In the genomic region with DNA sequence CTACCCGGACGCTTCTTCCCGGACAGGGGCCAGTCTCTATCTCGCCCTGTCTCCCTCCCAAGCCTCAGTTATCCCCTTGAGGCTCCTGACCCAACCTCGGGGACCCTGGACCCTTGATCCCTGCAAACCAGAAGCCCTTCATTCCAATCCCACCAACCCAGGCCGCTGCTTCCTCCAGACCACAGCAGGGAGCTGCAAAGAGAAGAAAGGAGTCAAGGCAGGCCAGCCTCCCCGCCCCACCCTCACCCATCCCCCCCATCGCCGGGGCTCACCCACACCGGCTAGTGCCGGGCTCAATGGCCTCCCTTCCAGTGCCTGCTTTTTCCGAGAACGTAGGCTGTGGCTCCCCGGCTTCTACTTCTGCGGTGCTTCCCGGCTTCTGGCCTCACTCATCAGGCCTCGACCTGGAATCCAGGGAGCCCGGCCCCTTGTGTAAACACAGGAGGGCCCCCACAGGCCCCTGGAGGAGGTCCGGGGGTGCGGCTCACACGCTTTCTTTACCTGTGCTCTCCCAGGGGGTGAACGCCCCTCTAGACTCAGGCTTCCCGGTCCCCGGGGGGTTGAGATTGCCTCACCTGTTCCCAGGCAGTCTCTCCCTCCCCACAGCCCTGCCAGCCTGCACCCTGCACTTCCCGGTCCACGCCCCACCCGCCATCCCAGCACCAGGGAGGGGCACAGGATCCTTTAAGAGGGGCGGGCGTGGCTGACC, we compare ENCODE assay signal across 8 cellular contexts. TPM values are rescaled to one million over a fixed set of nuclear protein-coding genes. Genes with fewer than 3 reads are reported as not detected.
DNase-seq lines count a peak whose midpoint lies in the region; ATAC-seq, FAIRE-seq and TF ChIP-seq lines count a peak whose summit lies in the region.

Gene FAM83E, minus strand, starts transcription at position 641 of the 709 bp plus-strand sequence. CDS start 1,704 bp downstream, outside the sequence.

- peak within 1 kb of the TSS; percentile 35 for H3K56ac ChIP-seq in H1 (replicated peaks; ENCODE audit: insufficient read length, low read depth, low read length)

- no peak within 1 kb of the TSS for H3K23ac ChIP-seq in H1 (ENCODE audit: insufficient read length)

- WGBS in H1 (ENCODE audit: extremely low coverage in 1 of 2, insufficient coverage in 1 of 2, insufficient read length in 1 of 2, insufficient replicate concordance in 2 of 2, low coverage in 1 of 2, low lambda C conversion rate in 2 of 2, missing lambda C conversion rate in 1 of 2), 2 experiments = 21% methylated on average over 28 of the region's 29 CpGs; no CpG with 5 or more reads in 1 of the 2 experiments

- peak within 1 kb of the TSS; percentile 68 for H4K91ac ChIP-seq in H1 (replicated peaks; ENCODE audit: insufficient read length, low read length)

- peak within 1 kb of the TSS; percentile 58 for H4K5ac ChIP-seq in H1 (ENCODE audit: insufficient read length, low read depth, low read length)

- peaks cover 25 to 39% of the 10 kb centered on the region in 2 experiments for H4K20me1 ChIP-seq in H1 (replicated peaks in 1 of 2; ENCODE audit: control insufficient read depth in 1 of 2, insufficient read depth in 2 of 2, low read length in 2 of 2)

- no peaks in the 10 kb centered on the region for H3K27me3 ChIP-seq in H1 (replicated peaks in 1 of 4; ENCODE audit: control insufficient read depth in 3 of 4, extremely low read depth in 1 of 4, insufficient read depth in 3 of 4, low read length in 3 of 4)
- H3K27me3 ChIP-seq in skeletal muscle tissue (ENCODE audit: control insufficient read depth in 3 of 3, insufficient read depth in 3 of 3, low read length in 3 of 3) = no peaks in the 10 kb centered on the region
- no peaks in the 10 kb centered on the region for H3K27me3 ChIP-seq in brain microvascular endothelial cell (replicated peaks)

- TF ChIP-seq CTCF in H1 (IDR thresholded peaks at IDR 0.05; ENCODE audit: control extremely low read depth in 1 of 3, insufficient read depth in 1 of 3, low read depth in 1 of 3, low read length in 3 of 3) (no peak), brain microvascular endothelial cell (IDR thresholded peaks at IDR 0.05; ENCODE audit: low read depth, low read length, missing control alignments) (no peak)

- no peak within 1 kb of the TSS for H3K4ac ChIP-seq in H1 (replicated peaks; ENCODE audit: insufficient read length, low read depth, low read length)

- peak; percentile 31 for DNase-seq in NCI-H345 (lab: John Stamatoyannopoulos, UW)
- no peak for DNase-seq in NCI-H345 treated with DMSO at 0.1 percent for 48 hours (lab: John Stamatoyannopoulos, UW; ENCODE audit: unreplicated experiment)
- peak; percentile 93 for DNase-seq in NCI-H510A (lab: John Stamatoyannopoulos, UW)
- peak in 1 of 2 experiments; percentile 86 for DNase-seq in H1 (ENCODE audit: low read depth in 1 of 2, low spot score in 2 of 2)
- no peak for DNase-seq in activated CD4-positive, CD25-positive, alpha-beta regulatory T cell treated with anti-CD3 and anti-CD28 coated beads, Interleukin-2, amount 50 U/mL, for 72 hours
- no peak for DNase-seq in brain microvascular endothelial cell

- H3K79me1 ChIP-seq in H1 (ENCODE audit: low read depth, low read length) = peaks cover 4% of the 10 kb centered on the region; the same call in 1 of the 2 replicates

- CTCF ChIA-PET in H1 (lab: Charles Lee; ENCODE audit: partially characterized antibody) = interaction anchor here (0.6 to 7.2 kb wide), 4 partner anchors 8 to 232 kb away, joined by 3 to 37 read pairs (median 5); partner anchors contain the start of gene SPACA4

- H2BK5ac ChIP-seq in H1 (ENCODE audit: low read depth, low read length) = peak within 1 kb of the TSS; percentile 88

- H2BK12ac ChIP-seq in H1 (ENCODE audit: low read depth, low read length) = peak within 1 kb of the TSS; percentile 90; the same call in 1 of the 2 replicates

- peak within 1 kb of the TSS; percentile 86 for H4K8ac ChIP-seq in H1 (ENCODE audit: extremely low read depth, insufficient read depth, low read length)

- peak in 1 of 2 experiments; percentile 0; a peak in 1 of 4 replicates for TF ChIP-seq RAD21 in H1 (IDR thresholded peaks at IDR 0.05 in 1 of 2, conservative IDR thresholded peaks at IDR 0.05 in 1 of 2; ENCODE audit: low read depth in 2 of 2, low read length in 2 of 2)

- H2AFZ ChIP-seq in H1 (ENCODE audit: low read length) = no peak within 1 kb of the TSS

- peaks cover 17 to 32% (median 21%) of the 10 kb centered on the region in 4 experiments for H3K36me3 ChIP-seq in H1 (ENCODE audit: control insufficient read depth in 2 of 4, insufficient read depth in 4 of 4, low read length in 3 of 4)
- peaks cover 22 to 30% (median 29%) of the 10 kb centered on the region in 3 donors for H3K36me3 ChIP-seq in skeletal muscle tissue (ENCODE audit: control insufficient read depth in 3 of 3, insufficient read depth in 3 of 3, low read length in 3 of 3)
- peaks cover 32% of the 10 kb centered on the region for H3K36me3 ChIP-seq in brain microvascular endothelial cell (replicated peaks)

- no peak within 1 kb of the TSS for H2BK15ac ChIP-seq in H1 (ENCODE audit: low read length)

- POLR2A ChIA-PET in H1 (lab: Charles Lee; ENCODE audit: partially characterized antibody) = interaction anchor here (0.5 to 30.9 kb wide), 31 partner anchors 2 to 319 kb away, joined by 3 to 788 read pairs (median 4); partner anchors contain the start of genes CA11, DBP, DHDH and FAM83E

- peaks cover 4% of the 10 kb centered on the region; the same call in 1 of the 2 replicates for H3K23me2 ChIP-seq in H1 (ENCODE audit: low read depth, low read length)

- H3K4me1 ChIP-seq in H1 (replicated peaks in 1 of 4; ENCODE audit: control insufficient read depth in 3 of 4, insufficient read depth in 4 of 4, low read length in 3 of 4) (peaks cover 0 to 45% (median 35%) of the 10 kb centered on the region in 4 experiments; a peak in 6 of 7 replicates), skeletal muscle tissue (ENCODE audit: control insufficient read depth in 3 of 3, insufficient read depth in 3 of 3, low read length in 3 of 3) (peaks cover 41 to 63% (median 52%) of the 10 kb centered on the region in 3 donors)

- H3K27ac ChIP-seq in H1 (ENCODE audit: low read depth, low read length) = peak within 1 kb of the TSS; percentile 80
- H3K27ac ChIP-seq in skeletal muscle tissue (ENCODE audit: low read depth, low read length) = peak within 1 kb of the TSS; percentile 77
- H3K27ac ChIP-seq in brain microvascular endothelial cell = no peak within 1 kb of the TSS

- no peak for FAIRE-seq in H1 (lab: Jason Lieb, UNC)

- H3K4me3 ChIP-seq in H1 (ENCODE audit: extremely low read depth in 1 of 4, insufficient read depth in 2 of 4, low read depth in 3 of 4, low read length in 4 of 4) (peak within 1 kb of the TSS; percentile 4 to 50 (median 21); a peak in 6 of 8 replicates), skeletal muscle tissue (ENCODE audit: low read length in 3 of 3) (peak within 1 kb of the TSS in 1 of 3 donors; percentile 13), brain microvascular endothelial cell (ENCODE audit: low read depth, low read length) (no peak within 1 kb of the TSS)

- ATAC-seq in GM18873 (IDR thresholded peaks at IDR 0.05; ENCODE audit: low FRiP score, unreplicated experiment) = no peak

- H3K79me2 ChIP-seq in H1 (ENCODE audit: control insufficient read depth in 1 of 2, insufficient read depth in 2 of 2, low read length in 2 of 2) = peaks cover 20 to 29% of the 10 kb centered on the region in 2 experiments

- no peak within 1 kb of the TSS for H2BK20ac ChIP-seq in H1 (ENCODE audit: low read length)

- TF ChIP-seq POLR2A in H1 (IDR thresholded peaks at IDR 0.05; ENCODE audit: control extremely low read depth in 1 of 2, low read depth in 2 of 2, low read length in 2 of 2) = peak; percentile 47 to 84; a peak in 2 of 3 replicates

- H3K9me3 ChIP-seq in H1 (ENCODE audit: insufficient read depth in 2 of 2, low read depth in 1 of 2, low read length in 1 of 2) (no peaks in the 10 kb centered on the region), skeletal muscle tissue (ENCODE audit: control insufficient read depth in 3 of 3, low read length in 3 of 3) (no peaks in the 10 kb centered on the region)

- peak in 1 of 2 experiments; percentile 54; a peak in 1 of 3 replicates for TF ChIP-seq EP300 in H1 (IDR thresholded peaks at IDR 0.05; ENCODE audit: borderline replicate concordance in 1 of 2, low read depth in 2 of 2, low read length in 2 of 2)

- in situ Hi-C loops in brain microvascular endothelial cell (cut with HindIII; ENCODE audit: low pct_ligation_motif_present, low sequenced_read_pairs) = no loop called here

- H3K4me2 ChIP-seq in H1 (ENCODE audit: insufficient read depth in 1 of 2, low read depth in 2 of 2, low read length in 2 of 2) = peak within 1 kb of the TSS; percentile 58 to 66

- H2AK5ac ChIP-seq in H1 (ENCODE audit: low read depth, low read length) = peak within 1 kb of the TSS; percentile 54; the same call in 1 of the 2 replicates

- H3K18ac ChIP-seq in H1 (ENCODE audit: extremely low read depth, low read length) = peak within 1 kb of the TSS; percentile 90

- H2BK120ac ChIP-seq in H1 (replicated peaks; ENCODE audit: low read depth, low read length) = no peak within 1 kb of the TSS

- H3K14ac ChIP-seq in H1 (ENCODE audit: insufficient read length) = no peak within 1 kb of the TSS

- H3K9ac ChIP-seq in H1 (replicated peaks in 1 of 4; ENCODE audit: extremely low read depth in 1 of 4, low read depth in 3 of 4, low read length in 3 of 4) (peak within 1 kb of the TSS in 3 of 4 experiments; percentile 26 to 50 (median 40); a peak in 6 of 7 replicates), skeletal muscle tissue (ENCODE audit: low read depth in 1 of 3, low read length in 3 of 3) (peak within 1 kb of the TSS in 2 of 3 donors; percentile 51 to 79)

TF ChIP-seq in H1, 55 proteins besides CTCF, POLR2A, EP300 and RAD21 (continues in another document):
- TF ChIP-seq SIN3A (conservative IDR thresholded peaks at IDR 0.05 in 1 of 2, IDR thresholded peaks at IDR 0.05 in 1 of 2; ENCODE audit: low read depth in 1 of 2, low read length in 2 of 2) = no peak; a peak in 1 of 4 replicates
- TF ChIP-seq BACH1 (IDR thresholded peaks at IDR 0.05; ENCODE audit: low read length) = 0 out of 2 replicates have a peak, but pooled peaks have one; percentile 3
- TF ChIP-seq RBBP5 (IDR thresholded peaks at IDR 0.05; ENCODE audit: borderline replicate concordance, low read depth, low read length) = no peak
- TF ChIP-seq HDAC2 (IDR thresholded peaks at IDR 0.05; ENCODE audit: borderline replicate concordance in 1 of 2, low read depth in 2 of 2, low read length in 2 of 2) = 0 out of 4 replicates have a peak, but pooled peaks of 1 of the 2 experiments have one; percentile 35
- peak; percentile 29 for TF ChIP-seq TAF7 (optimal IDR thresholded peaks at IDR 0.05; ENCODE audit: borderline replicate concordance, low read depth, low read length)

RNA-seq across cellular contexts. Expression of gene FAM83E, which starts in this region (rescaled TPM):
- 5.3 and 6.5 TPM in 2 replicates for total RNA-seq in H1 (2021; fragmentation: NEBNext Ultra II Directional; extraction: Animal tissue kit (Norgen Biotek cat#: 25700))
- polyA plus RNA-seq in H1 (2011; rRNA removed) = 1.8 and 2.5 TPM in 2 replicates
- polyA plus RNA-seq in H1 (2011; cell fraction: cytosol; rRNA removed) = 3.0 TPM
- 5.5 TPM for polyA plus RNA-seq in H1 (2011; cell fraction: nucleus; rRNA removed)
- 3.1 to 4.6 TPM (median 3.9 TPM) in 4 replicates for polyA plus RNA-seq in H1 (2012, experiment 1 of 2)
- polyA plus RNA-seq in H1 (2012, experiment 2 of 2) = 1.4 TPM
- polyA plus RNA-seq in H1 (2013, experiment 1 of 2) = 3.6 TPM
- polyA plus RNA-seq in H1 (2013, experiment 2 of 2) = 2.4 TPM
- 1.1 TPM in 2 replicates for polyA minus RNA-seq in H1 (2011; rRNA and poly(A)+ RNA removed)
- 2.1 TPM for polyA minus RNA-seq in H1 (2011; cell fraction: cytosol; rRNA and poly(A)+ RNA removed)
- 2.4 TPM for polyA minus RNA-seq in H1 (2011; cell fraction: nucleus; rRNA and poly(A)+ RNA removed)
- 1.6 TPM for total RNA-seq in skeletal muscle tissue

Comparison
In these comparisons a context has a peak if more than half of its experiments do, and no peak if none do; other contexts are left out.
1. DNase-seq: peak in NCI-H345 (single experiment) and NCI-H510A (single experiment); none in NCI-H345 treated with DMSO at 0.1 percent for 48 hours (single experiment), activated CD4-positive, CD25-positive, alpha-beta regulatory T cell treated with anti-CD3 and anti-CD28 coated beads, Interleukin-2, amount 50 U/mL, for 72 hours (single experiment) and brain microvascular endothelial cell (single experiment).